18 cellular contexts compared by ENCODE assay signal in the genomic region with DNA sequence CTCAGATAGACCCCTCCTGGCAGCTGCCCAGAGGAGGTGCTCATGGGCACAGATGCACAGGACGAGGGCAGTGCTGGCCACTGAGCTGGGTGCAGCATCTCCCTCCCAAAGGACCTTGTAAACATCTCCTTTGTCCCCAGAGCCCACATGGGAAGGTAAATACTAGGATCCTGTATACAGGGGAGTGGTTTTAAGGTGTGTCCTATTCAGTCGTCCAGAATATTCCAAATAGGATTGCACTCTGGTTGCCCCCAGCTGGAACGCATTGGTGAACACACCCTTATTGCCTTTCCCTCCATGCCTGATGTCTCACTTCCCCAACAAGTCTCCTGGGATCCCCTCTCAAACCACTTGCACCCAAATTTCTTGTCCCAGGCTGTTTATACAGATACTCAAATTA.
"Had no signal": no experiment of that assay in that cellular context is flagged by ENCODE, and none has a peak within 500 bp of the region (broad histone marks: within the 10 kb centered on the region; RNA-seq: fewer than 3 reads in every experiment).

No MANE protein-coding gene starts in this region.

- H3K9me3 ChIP-seq: esophagus squamous epithelium, gastrocnemius medialis, ovary, prostate gland, transverse colon had no signal

- H3K4me1 ChIP-seq: esophagus squamous epithelium, gastrocnemius medialis, prostate gland, transverse colon had no signal

- H3K27ac ChIP-seq: cardiac muscle cell, esophagus squamous epithelium, gastrocnemius medialis, ovary, prostate gland, transverse colon had no signal

- H3K4me3 ChIP-seq: cardiac muscle cell, esophagus squamous epithelium, gastrocnemius medialis, ovary, prostate gland, transverse colon had no signal

- DNase-seq: activated naive CD4-positive, alpha-beta T cell treated with anti-CD3 and anti-CD28 coated beads, Interleukin-2, amount 50 U/mL, for 16 hours; activated naive CD8-positive, alpha-beta T cell treated with anti-CD3 and anti-CD28 coated beads, Interleukin-2, amount 50 U/mL, for 24 hours; activated T-cell treated with anti-CD3 and anti-CD28 coated beads, Interleukin-2, amount 50 U/mL, for 24 hours; cortex of kidney; endodermal cell; esophagus squamous epithelium; gastrocnemius medialis; hippocampal formation; left ventricle myocardium superior; mammary epithelial cell; natural killer cell; stimulated activated CD4-positive, alpha-beta T cell treated with anti-CD3 and anti-CD28 coated beads, Interleukin-2, amount 100 ng/mL, for 48 hours; stimulated activated CD8-positive, alpha-beta memory T cell treated with anti-CD3 and anti-CD28 coated beads, Interleukin-4, amount 100 ng/mL, for 48 hours; stimulated activated naive B cell treated with anti-CD40 and anti-IgM and Interleukin-4, amounts not matched to agents 10 μg/mL and 1 μg/mL and 100 μg/mL, for 72 hours; transverse colon had no signal

- H3K36me3 ChIP-seq: cardiac muscle cell, esophagus squamous epithelium, gastrocnemius medialis, ovary, prostate gland, transverse colon had no signal

- H3K27me3 ChIP-seq: cardiac muscle cell, gastrocnemius medialis, ovary, transverse colon had no signal

- ATAC-seq: activated naive CD8-positive, alpha-beta T cell treated with anti-CD3 and anti-CD28 coated beads, Interleukin-2, amount 50 U/mL, for 24 hours; gastrocnemius medialis; stimulated activated naive B cell treated with anti-CD40 and anti-IgM and Interleukin-4, amounts not matched to agents 10 μg/mL and 1 μg/mL and 100 μg/mL, for 72 hours had no signal
